15 cellular contexts compared by ENCODE assay signal in the genomic region with DNA sequence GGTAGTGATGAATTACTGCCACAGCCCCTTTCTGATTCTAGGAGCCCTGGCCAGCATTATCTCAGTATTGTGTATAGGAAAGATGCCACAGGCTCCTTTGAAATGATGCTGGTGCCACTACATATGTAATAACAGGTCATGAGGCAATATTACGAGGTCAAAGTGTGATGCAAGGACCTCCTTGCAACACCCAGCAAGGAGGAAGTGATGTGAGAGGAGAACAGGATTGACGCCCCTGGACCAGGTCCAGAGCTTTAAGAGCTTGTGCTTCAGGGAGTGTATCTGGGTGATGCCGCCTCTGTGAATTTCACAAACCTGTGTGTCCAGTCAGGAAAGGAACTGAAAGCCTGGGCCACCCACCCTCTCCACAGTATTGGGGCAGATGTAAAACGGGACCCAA.
DNase-seq lines count a peak whose midpoint lies in the region; ATAC-seq and TF ChIP-seq lines count a peak whose summit lies in the region.
"Had no signal": no experiment of that assay in that cellular context is flagged by ENCODE, and none has a peak within 500 bp of the region (broad histone marks: within the 10 kb centered on the region; RNA-seq: fewer than 3 reads in every experiment).

No MANE protein-coding gene starts in this region.

- no peak overlapping the region for H3K4me3 Mint-ChIP-seq in naive thymus-derived CD4-positive, alpha-beta T cell
- H3K4me3 Mint-ChIP-seq: nephron had no signal

- POLR2A ChIA-PET in naive thymus-derived CD4-positive, alpha-beta T cell (lab: Charles Lee): no interaction called here

- H3K4me1 ChIP-seq in body of pancreas (peaks cover 67% of the 10 kb centered on the region), ovary (ENCODE audit: insufficient read depth) (no peaks in the 10 kb centered on the region)
- H3K4me1 ChIP-seq in naive thymus-derived CD4-positive, alpha-beta T cell (ENCODE audit: control insufficient read depth in 2 of 2, insufficient read depth in 2 of 2, low read length in 2 of 2): no peaks in the 10 kb centered on the region

- intact Hi-C loops in body of pancreas (cut with DNase I): no loop called here
- intact Hi-C loops in naive thymus-derived CD4-positive, alpha-beta T cell (cut with micrococcal nuclease): no loop called here
- intact Hi-C loops in ovary (cut with DNase I): no loop called here

- no peaks in the 10 kb centered on the region for H3K27me3 ChIP-seq in body of pancreas
- no peaks in the 10 kb centered on the region for H3K27me3 ChIP-seq in naive thymus-derived CD4-positive, alpha-beta T cell (ENCODE audit: control insufficient read depth in 2 of 2, insufficient read depth in 2 of 2, low read length in 2 of 2)
- no peaks in the 10 kb centered on the region for H3K27me3 ChIP-seq in ovary
- no peaks in the 10 kb centered on the region for H3K27me3 ChIP-seq in H7 (ENCODE audit: control insufficient read depth, insufficient read depth, low read length)

- CTCF ChIA-PET in naive thymus-derived CD4-positive, alpha-beta T cell (lab: Charles Lee): no interaction called here

- WGBS in body of pancreas, 2 donors: 32 to 49% methylated on average over 4 of the region's 4 CpGs
- WGBS in ovary, 3 donors: 74 to 83% (median 79%) methylated on average over 4 of the region's 4 CpGs

- H3K27ac ChIP-seq in body of pancreas (peak overlapping the region in 3 of 4 donors; percentile 65 to 78 (median 77)), ovary (no peak overlapping the region)
- H3K27ac ChIP-seq in naive thymus-derived CD4-positive, alpha-beta T cell (ENCODE audit: low read depth, low read length): no peak overlapping the region

- H3K27me3 Mint-ChIP-seq in naive thymus-derived CD4-positive, alpha-beta T cell: no peaks in the 10 kb centered on the region

- ATAC-seq in body of pancreas (peak; percentile 79), GM19455 (IDR thresholded peaks at IDR 0.05; ENCODE audit: unreplicated experiment) (no peak)
- ATAC-seq in naive thymus-derived CD4-positive, alpha-beta T cell: peak; percentile 80
- ATAC-seq: left cardiac atrium had no signal

- no peak for TF ChIP-seq EP300 in ovary (IDR thresholded peaks at IDR 0.05)

- H3K4me3 ChIP-seq in body of pancreas: no peak overlapping the region
- H3K4me3 ChIP-seq in naive thymus-derived CD4-positive, alpha-beta T cell (ENCODE audit: low read length): no peak overlapping the region
- H3K4me3 ChIP-seq in ovary: no peak overlapping the region
- H3K4me3 ChIP-seq in H7 (ENCODE audit: insufficient read depth, low read depth, low read length): no peak overlapping the region

- peaks cover 0 to 5% (median 0%) of the 10 kb centered on the region in 11 donors for H3K9me3 Mint-ChIP-seq in naive thymus-derived CD4-positive, alpha-beta T cell

- peaks cover 0 to 4% (median 0%) of the 10 kb centered on the region in 7 donors for H3K4me1 Mint-ChIP-seq in naive thymus-derived CD4-positive, alpha-beta T cell

- H3K27ac Mint-ChIP-seq in naive thymus-derived CD4-positive, alpha-beta T cell: no peak overlapping the region
- H3K27ac Mint-ChIP-seq: nephron had no signal

- peaks cover 0 to 4% (median 0%) of the 10 kb centered on the region in 5 donors for H3K36me3 Mint-ChIP-seq in naive thymus-derived CD4-positive, alpha-beta T cell

- no peaks in the 10 kb centered on the region for H3K36me3 ChIP-seq in body of pancreas (replicated peaks in 1 of 2; ENCODE audit: insufficient read depth in 1 of 2, low read depth in 2 of 2)
- H3K36me3 ChIP-seq in naive thymus-derived CD4-positive, alpha-beta T cell (ENCODE audit: control insufficient read depth in 2 of 3, insufficient read depth in 3 of 3, low read length in 3 of 3): no peaks in the 10 kb centered on the region
- H3K36me3 ChIP-seq in ovary: no peaks in the 10 kb centered on the region
- no peaks in the 10 kb centered on the region for H3K36me3 ChIP-seq in H7 (replicated peaks; ENCODE audit: control insufficient read depth, insufficient read depth, low read length)

- H3K9me3 ChIP-seq in body of pancreas (no peaks in the 10 kb centered on the region), ovary (no peaks in the 10 kb centered on the region)
- H3K9me3 ChIP-seq in naive thymus-derived CD4-positive, alpha-beta T cell (ENCODE audit: control insufficient read depth in 2 of 3, low read length in 3 of 3): no peaks in the 10 kb centered on the region

- TF ChIP-seq CTCF in body of pancreas (IDR thresholded peaks at IDR 0.05) (no peak), ovary (IDR thresholded peaks at IDR 0.05) (no peak)

- TF ChIP-seq POLR2A in body of pancreas (IDR thresholded peaks at IDR 0.05) (peak in 1 of 3 donors; percentile 11), ovary (IDR thresholded peaks at IDR 0.05) (no peak)

- peak; percentile 20 for DNase-seq in DMS53 treated with DMSO at 0.1 percent for 48 hours (lab: John Stamatoyannopoulos, UW; ENCODE audit: unreplicated experiment)
- peak; percentile 30 for DNase-seq in NCI-H1105 treated with DMSO at 0.1 percent for 48 hours (lab: John Stamatoyannopoulos, UW)
- peak; percentile 74 to 89 (median 81) for DNase-seq in body of pancreas
- no peak for DNase-seq in naive thymus-derived CD4-positive, alpha-beta T cell
- no peak for DNase-seq in ovary
- DNase-seq in activated T-cell treated with anti-CD3 and anti-CD28 coated beads, Interleukin-2, amount 50 U/mL, for 48 hours: no peak
- DNase-seq in H7: no peak
- DNase-seq: hippocampal formation; left cardiac atrium; MM.1S; NCI-H446 treated with DMSO at 0.1 percent for 48 hours; retina; stimulated activated CD8-positive, alpha-beta memory T cell treated with anti-CD3 and anti-CD28 coated beads, Interleukin-4, amount 100 ng/mL, for 48 hours had no signal

Comparison
In these comparisons a context has a peak if more than half of its experiments do, and no peak if none do; other contexts are left out.
1. DNase-seq: peak in DMS53 treated with DMSO at 0.1 percent for 48 hours (single experiment), NCI-H1105 treated with DMSO at 0.1 percent for 48 hours (single experiment) and body of pancreas (4 of 4); none in naive thymus-derived CD4-positive, alpha-beta T cell (0 of 9), ovary (0 of 5), activated T-cell treated with anti-CD3 and anti-CD28 coated beads, Interleukin-2, amount 50 U/mL, for 48 hours (0 of 2) and H7 (single experiment).
2. H3K27ac ChIP-seq: peak in body of pancreas (3 of 4); none in naive thymus-derived CD4-positive, alpha-beta T cell (single experiment) and ovary (0 of 2).